In the genomic region with DNA sequence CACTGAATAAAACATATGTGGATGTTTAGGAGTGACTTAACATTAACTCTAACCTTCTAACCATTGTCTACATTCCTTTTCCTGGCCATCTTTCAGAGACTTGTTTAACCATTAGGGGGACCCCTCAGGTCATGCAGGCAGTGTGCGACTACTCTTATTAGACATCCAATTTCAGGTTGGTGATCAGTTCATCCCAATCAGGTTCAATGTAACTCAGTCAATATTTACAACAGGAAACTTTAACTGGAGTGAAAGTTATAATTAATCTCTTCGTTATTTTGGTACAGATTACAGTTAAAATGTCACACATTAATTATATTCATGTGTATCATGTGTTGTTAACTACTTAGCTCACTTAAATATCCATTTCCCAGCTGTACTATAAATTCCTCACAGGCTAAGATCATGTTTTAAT, we compare ENCODE assay signal across 9 cellular contexts.
DNase-seq lines count a peak whose midpoint lies in the region; ATAC-seq, FAIRE-seq and TF ChIP-seq lines count a peak whose summit lies in the region.
"Had no signal": no experiment of that assay in that cellular context is flagged by ENCODE, and none has a peak within 500 bp of the region (broad histone marks: within the 10 kb centered on the region; RNA-seq: fewer than 3 reads in every experiment).

No MANE protein-coding gene starts in this region.

- H3K4me1 Mint-ChIP-seq in activated naive CD8-positive, alpha-beta T cell treated with anti-CD3 and anti-CD28 coated beads, Interleukin-2, amount 10 ng/mL, durations not matched to agents 7 days and 5 days: no peaks in the 10 kb centered on the region
- no peaks in the 10 kb centered on the region for H3K4me1 Mint-ChIP-seq in activated naive CD8-positive, alpha-beta T cell treated with anti-CD3 and anti-CD28 coated beads for 36 hours
- H3K4me1 Mint-ChIP-seq in central memory CD8-positive, alpha-beta T cell: no peaks in the 10 kb centered on the region
- no peaks in the 10 kb centered on the region for H3K4me1 Mint-ChIP-seq in stimulated activated naive CD8-positive, alpha-beta T cell treated with anti-CD3 and anti-CD28 coated beads, Interleukin-15, amount 100 ng/mL, for 72 hours

- no peak for DNase-seq in activated naive CD8-positive, alpha-beta T cell treated with anti-CD3 and anti-CD28 coated beads, Interleukin-2, amount 10 ng/mL, durations not matched to agents 7 days and 5 days
- no peak for DNase-seq in activated naive CD8-positive, alpha-beta T cell treated with anti-CD3 and anti-CD28 coated beads for 36 hours
- DNase-seq in H54 (ENCODE audit: insufficient read length, low spot score) (no peak), KBM-7 (peak; percentile 53), transverse colon (no peak), suprapubic skin (ENCODE audit: low spot score in 2 of 2) (no peak)
- DNase-seq in central memory CD8-positive, alpha-beta T cell (ENCODE audit: low spot score in 2 of 2): no peak
- no peak for DNase-seq in stimulated activated naive CD8-positive, alpha-beta T cell treated with anti-CD3 and anti-CD28 coated beads, Interleukin-15, amount 100 ng/mL, for 72 hours

- WGBS in transverse colon (ENCODE audit: low coverage in 1 of 2), 2 donors: 54 to 61% methylated on average over 2 of the region's 2 CpGs
- 48% methylated on average over 2 of the region's 2 CpGs for WGBS in suprapubic skin

- intact Hi-C loops in transverse colon (cut with DNase I; ENCODE audit: low total_unique reads): no loop called here

- TF ChIP-seq EP300 in transverse colon (IDR thresholded peaks at IDR 0.05; ENCODE audit: low read depth) (no peak), suprapubic skin (IDR thresholded peaks at IDR 0.05) (no peak)

- H3K27ac ChIP-seq in transverse colon (no peak overlapping the region), suprapubic skin (no peak overlapping the region)

- H3K4me3 Mint-ChIP-seq in activated naive CD8-positive, alpha-beta T cell treated with anti-CD3 and anti-CD28 coated beads, Interleukin-2, amount 10 ng/mL, durations not matched to agents 7 days and 5 days: no peak overlapping the region
- H3K4me3 Mint-ChIP-seq in activated naive CD8-positive, alpha-beta T cell treated with anti-CD3 and anti-CD28 coated beads for 36 hours: no peak overlapping the region
- no peak overlapping the region for H3K4me3 Mint-ChIP-seq in central memory CD8-positive, alpha-beta T cell
- H3K4me3 Mint-ChIP-seq in stimulated activated naive CD8-positive, alpha-beta T cell treated with anti-CD3 and anti-CD28 coated beads, Interleukin-15, amount 100 ng/mL, for 72 hours: no peak overlapping the region

- POLR2A ChIA-PET in activated naive CD8-positive, alpha-beta T cell treated with anti-CD3 and anti-CD28 coated beads, Interleukin-2, amount 10 ng/mL, durations not matched to agents 7 days and 5 days (lab: Charles Lee): no interaction called here

- in situ Hi-C loops in KBM-7 (cut with MboI; ENCODE audit: low pct_unique_long_range_greater_than_20kb, low sequenced_read_pairs) (no loop called here), transverse colon (cut with MboI; ENCODE audit: low pct_ligation_motif_present in 1 of 4, low pct_unique_long_range_greater_than_20kb in 1 of 4, low sequenced_read_pairs in 3 of 4) (no loop called here)

- H3K27ac Mint-ChIP-seq in activated naive CD8-positive, alpha-beta T cell treated with anti-CD3 and anti-CD28 coated beads, Interleukin-2, amount 10 ng/mL, durations not matched to agents 7 days and 5 days: no peak overlapping the region
- no peak overlapping the region for H3K27ac Mint-ChIP-seq in activated naive CD8-positive, alpha-beta T cell treated with anti-CD3 and anti-CD28 coated beads for 36 hours
- no peak overlapping the region for H3K27ac Mint-ChIP-seq in central memory CD8-positive, alpha-beta T cell (ENCODE audit: low read depth)
- no peak overlapping the region for H3K27ac Mint-ChIP-seq in stimulated activated naive CD8-positive, alpha-beta T cell treated with anti-CD3 and anti-CD28 coated beads, Interleukin-15, amount 100 ng/mL, for 72 hours

- TF ChIP-seq POLR2A in H54 (IDR thresholded peaks at IDR 0.05; ENCODE audit: low read depth, low read length): no peak
- no peak for TF ChIP-seq POLR2A in transverse colon (IDR thresholded peaks at IDR 0.05)
- no peak for TF ChIP-seq POLR2A in suprapubic skin (IDR thresholded peaks at IDR 0.05)

- FAIRE-seq in H54 (lab: Jason Lieb, UNC): peak; percentile 41
- FAIRE-seq: colon had no signal

- H3K9me3 Mint-ChIP-seq in activated naive CD8-positive, alpha-beta T cell treated with anti-CD3 and anti-CD28 coated beads, Interleukin-2, amount 10 ng/mL, durations not matched to agents 7 days and 5 days: no peaks in the 10 kb centered on the region
- H3K9me3 Mint-ChIP-seq in activated naive CD8-positive, alpha-beta T cell treated with anti-CD3 and anti-CD28 coated beads for 36 hours: no peaks in the 10 kb centered on the region
- H3K9me3 Mint-ChIP-seq in central memory CD8-positive, alpha-beta T cell: no peaks in the 10 kb centered on the region
- no peaks in the 10 kb centered on the region for H3K9me3 Mint-ChIP-seq in stimulated activated naive CD8-positive, alpha-beta T cell treated with anti-CD3 and anti-CD28 coated beads, Interleukin-15, amount 100 ng/mL, for 72 hours

- H3K4me1 ChIP-seq in transverse colon: no peaks in the 10 kb centered on the region
- no peaks in the 10 kb centered on the region for H3K4me1 ChIP-seq in suprapubic skin

- TF ChIP-seq CTCF in transverse colon (IDR thresholded peaks at IDR 0.05): no peak
- no peak for TF ChIP-seq CTCF in suprapubic skin (IDR thresholded peaks at IDR 0.05)

- H3K27me3 Mint-ChIP-seq in activated naive CD8-positive, alpha-beta T cell treated with anti-CD3 and anti-CD28 coated beads, Interleukin-2, amount 10 ng/mL, durations not matched to agents 7 days and 5 days: no peaks in the 10 kb centered on the region
- H3K27me3 Mint-ChIP-seq in activated naive CD8-positive, alpha-beta T cell treated with anti-CD3 and anti-CD28 coated beads for 36 hours: no peaks in the 10 kb centered on the region
- no peaks in the 10 kb centered on the region for H3K27me3 Mint-ChIP-seq in central memory CD8-positive, alpha-beta T cell
- no peaks in the 10 kb centered on the region for H3K27me3 Mint-ChIP-seq in stimulated activated naive CD8-positive, alpha-beta T cell treated with anti-CD3 and anti-CD28 coated beads, Interleukin-15, amount 100 ng/mL, for 72 hours

- H3K36me3 ChIP-seq in transverse colon (no peaks in the 10 kb centered on the region), suprapubic skin (no peaks in the 10 kb centered on the region)

- no peaks in the 10 kb centered on the region for H3K9me3 ChIP-seq in transverse colon
- no peaks in the 10 kb centered on the region for H3K9me3 ChIP-seq in suprapubic skin

- H3K27me3 ChIP-seq in transverse colon (no peaks in the 10 kb centered on the region), suprapubic skin (no peaks in the 10 kb centered on the region)

- ATAC-seq in activated naive CD8-positive, alpha-beta T cell treated with anti-CD3 and anti-CD28 coated beads, Interleukin-2, amount 10 ng/mL, durations not matched to agents 7 days and 5 days (ENCODE audit: low read depth): peak; percentile 42
- ATAC-seq in central memory CD8-positive, alpha-beta T cell (replicated peaks; ENCODE audit: extremely low read depth, poor library complexity, severe bottlenecking): peak; percentile 43
- peak; percentile 79 for ATAC-seq in stimulated activated naive CD8-positive, alpha-beta T cell treated with anti-CD3 and anti-CD28 coated beads, Interleukin-15, amount 100 ng/mL, for 72 hours

- no peaks in the 10 kb centered on the region for H3K36me3 Mint-ChIP-seq in activated naive CD8-positive, alpha-beta T cell treated with anti-CD3 and anti-CD28 coated beads, Interleukin-2, amount 10 ng/mL, durations not matched to agents 7 days and 5 days
- no peaks in the 10 kb centered on the region for H3K36me3 Mint-ChIP-seq in activated naive CD8-positive, alpha-beta T cell treated with anti-CD3 and anti-CD28 coated beads for 36 hours
- H3K36me3 Mint-ChIP-seq in central memory CD8-positive, alpha-beta T cell (ENCODE audit: insufficient read depth): peaks cover 2% of the 10 kb centered on the region

- no peak overlapping the region for H3K4me3 ChIP-seq in transverse colon
- H3K4me3 ChIP-seq in suprapubic skin: no peak overlapping the region
